ENCODE assay signal across 8 cellular contexts in genomic region chr7:128135275-128136214, GRCh38.
DNase-seq lines count a peak whose midpoint lies in the region; ATAC-seq lines count a peak whose summit lies in the region.

No MANE protein-coding gene starts in this region.

- H3K27me3 Mint-ChIP-seq in activated T-cell treated with anti-CD3 and anti-CD28 coated beads, Interleukin-2, amount 50 U/mL, for 24 hours, result peaks cover 32% of the 10 kb centered on the region
- peaks cover 40 to 42% of the 10 kb centered on the region in 2 donors for H3K27me3 Mint-ChIP-seq in natural killer cell treated with Interleukin-12 subunit alpha and Interleukin-12 subunit beta and Interleukin-15 and Interleukin-18, amount 100 ng/mL, for 72 hours

- H3K4me3 Mint-ChIP-seq in activated T-cell treated with anti-CD3 and anti-CD28 coated beads, Interleukin-2, amount 50 U/mL, for 24 hours, result peak overlapping the region; percentile 74
- peak overlapping the region; percentile 79 for H3K4me3 Mint-ChIP-seq in natural killer cell treated with Interleukin-12 subunit alpha and Interleukin-12 subunit beta and Interleukin-15 and Interleukin-18, amount 100 ng/mL, for 72 hours

- peak; percentile 37 to 59 for DNase-seq in AML-193 (lab: John Stamatoyannopoulos, UW)
- peak; percentile 9 for DNase-seq in NOMO-1 treated with DMSO at 0.1 percent for 48 hours (lab: John Stamatoyannopoulos, UW; ENCODE audit: unreplicated experiment)
- DNase-seq in activated T-cell treated with anti-CD3 and anti-CD28 coated beads, Interleukin-2, amount 50 U/mL, for 24 hours, result peak; percentile 86
- DNase-seq in fibroblast of gingiva (ENCODE audit: low read depth), result peak; percentile 22
- peak; percentile 69 for DNase-seq in natural killer cell treated with Interleukin-12 subunit alpha and Interleukin-12 subunit beta and Interleukin-15 and Interleukin-18, amount 100 ng/mL, for 72 hours (ENCODE audit: low spot score)
- peak; percentile 77 for DNase-seq in stimulated activated naive CD8-positive, alpha-beta T cell treated with anti-CD3 and anti-CD28 coated beads, Interleukin-15, Interleukin-2, amounts not matched to agents 100 U/mL and 50 U/mL, for 24 hours

- H3K27ac Mint-ChIP-seq in activated T-cell treated with anti-CD3 and anti-CD28 coated beads, Interleukin-2, amount 50 U/mL, for 24 hours, result peak overlapping the region; percentile 78
- no peak overlapping the region for H3K27ac Mint-ChIP-seq in natural killer cell treated with Interleukin-12 subunit alpha and Interleukin-12 subunit beta and Interleukin-15 and Interleukin-18, amount 100 ng/mL, for 72 hours

- H3K4me1 Mint-ChIP-seq in activated T-cell treated with anti-CD3 and anti-CD28 coated beads, Interleukin-2, amount 50 U/mL, for 24 hours (ENCODE audit: low read depth), result peaks cover 22% of the 10 kb centered on the region
- peaks cover 8 to 9% of the 10 kb centered on the region in 2 donors for H3K4me1 Mint-ChIP-seq in natural killer cell treated with Interleukin-12 subunit alpha and Interleukin-12 subunit beta and Interleukin-15 and Interleukin-18, amount 100 ng/mL, for 72 hours (ENCODE audit: low read depth in 2 of 2)

- H3K36me3 Mint-ChIP-seq in activated T-cell treated with anti-CD3 and anti-CD28 coated beads, Interleukin-2, amount 50 U/mL, for 24 hours (ENCODE audit: low read depth), result no peaks in the 10 kb centered on the region
- no peaks in the 10 kb centered on the region for H3K36me3 Mint-ChIP-seq in natural killer cell treated with Interleukin-12 subunit alpha and Interleukin-12 subunit beta and Interleukin-15 and Interleukin-18, amount 100 ng/mL, for 72 hours

- ATAC-seq in GM19025 (IDR thresholded peaks at IDR 0.05; ENCODE audit: low read depth, unreplicated experiment) (peak; percentile 92), HG03196 (IDR thresholded peaks at IDR 0.05; ENCODE audit: unreplicated experiment) (peak; percentile 86)
- ATAC-seq in natural killer cell treated with Interleukin-12 subunit alpha and Interleukin-12 subunit beta and Interleukin-15 and Interleukin-18, amount 100 ng/mL, for 72 hours, result peak; percentile 95
- ATAC-seq in stimulated activated naive CD8-positive, alpha-beta T cell treated with anti-CD3 and anti-CD28 coated beads, Interleukin-15, Interleukin-2, amounts not matched to agents 100 U/mL and 50 U/mL, for 24 hours, result peak; percentile 93

- no peaks in the 10 kb centered on the region for H3K9me3 Mint-ChIP-seq in activated T-cell treated with anti-CD3 and anti-CD28 coated beads, Interleukin-2, amount 50 U/mL, for 24 hours
- no peaks in the 10 kb centered on the region for H3K9me3 Mint-ChIP-seq in natural killer cell treated with Interleukin-12 subunit alpha and Interleukin-12 subunit beta and Interleukin-15 and Interleukin-18, amount 100 ng/mL, for 72 hours

Comparison
In these comparisons a context has a peak if more than half of its experiments do, and no peak if none do; other contexts are left out.
1. Peak in every context shown above with its lines: DNase-seq and ATAC-seq.
2. DNase-seq: peak in every context shown above with its lines; median percentile 86 in activated T-cell treated with anti-CD3 and anti-CD28 coated beads, Interleukin-2, amount 50 U/mL, for 24 hours; 77 in stimulated activated naive CD8-positive, alpha-beta T cell treated with anti-CD3 and anti-CD28 coated beads, Interleukin-15, Interleukin-2, amounts not matched to agents 100 U/mL and 50 U/mL, for 24 hours; 69 in natural killer cell treated with Interleukin-12 subunit alpha and Interleukin-12 subunit beta and Interleukin-15 and Interleukin-18, amount 100 ng/mL, for 72 hours; 48 in AML-193; 22 in fibroblast of gingiva; 9 in NOMO-1 treated with DMSO at 0.1 percent for 48 hours.